29 cellular contexts compared by ENCODE assay signal in genomic region chr7:157635148-157635500, GRCh38.
"Had no signal": no experiment of that assay in that cellular context is flagged by ENCODE, and none has a peak within 500 bp of the region (broad histone marks: within the 10 kb centered on the region; RNA-seq: fewer than 3 reads in every experiment).

No MANE protein-coding gene starts in this region.

- H3K4me1 Mint-ChIP-seq: activated CD4-positive, alpha-beta T cell treated with anti-CD3 and anti-CD28 coated beads, Interleukin-2, amount 10 ng/mL, durations not matched to agents 24 days and 14 days had no signal

- H3K27me3 ChIP-seq: MG63, SJCRH30 had no signal

- H3K4me1 ChIP-seq: SJCRH30 had no signal

- H3K36me3 ChIP-seq: MG63 had no signal

- H3K27ac ChIP-seq: SJCRH30, SK-N-MC had no signal

- H3K4me3 ChIP-seq: MG63, SJCRH30, SK-N-MC had no signal

- H3K27ac Mint-ChIP-seq: activated CD4-positive, alpha-beta T cell treated with anti-CD3 and anti-CD28 coated beads, Interleukin-2, amount 10 ng/mL, durations not matched to agents 24 days and 14 days; activated CD8-positive, alpha-beta T cell treated with anti-CD3 and anti-CD28 coated beads for 36 hours; activated naive CD4-positive, alpha-beta T cell treated with anti-CD3 and anti-CD28 coated beads, Interleukin-2, amount 50 U/mL, for 24 hours; activated T-cell treated with anti-CD3 and anti-CD28 coated beads, Interleukin-2, amount 50 U/mL, for 24 hours; activated T-helper 2 cell treated with anti-CD3 and anti-CD28 coated beads, Interferon-gamma antibody, Interleukin-2, Interleukin-4, amounts not matched to agents 10 μg/mL and 5 μg/mL and 100 μg/mL, durations not matched to agents 14 hours and 24 hours and 36 hours; T-helper 1 cell treated with Interleukin-12 subunit alpha and Interleukin-12 subunit beta and Interleukin-4 antibody, amounts not matched to agents 30 μg/mL and 1 μg/mL, for 36 hours; T-helper 2 cell treated with Interferon-gamma antibody and Interleukin-4, amounts not matched to agents 5 μg/mL and 100 μg/mL, for 36 hours had no signal

- H3K4me3 Mint-ChIP-seq: activated CD4-positive, alpha-beta T cell treated with anti-CD3 and anti-CD28 coated beads, Interleukin-2, amount 10 ng/mL, durations not matched to agents 24 days and 14 days; activated CD8-positive, alpha-beta T cell treated with anti-CD3 and anti-CD28 coated beads for 36 hours; activated naive CD4-positive, alpha-beta T cell treated with anti-CD3 and anti-CD28 coated beads, Interleukin-2, amount 50 U/mL, for 24 hours; activated T-cell treated with anti-CD3 and anti-CD28 coated beads, Interleukin-2, amount 50 U/mL, for 24 hours; brain; T-helper 1 cell treated with Interleukin-12 subunit alpha and Interleukin-12 subunit beta and Interleukin-4 antibody, amounts not matched to agents 30 μg/mL and 1 μg/mL, for 36 hours; T-helper 2 cell treated with Interferon-gamma antibody and Interleukin-4, amounts not matched to agents 5 μg/mL and 100 μg/mL, for 36 hours had no signal

- ATAC-seq: activated CD8-positive, alpha-beta T cell treated with anti-CD3 and anti-CD28 coated beads for 36 hours had no signal

- DNase-seq: activated CD4-positive, alpha-beta T cell treated with anti-CD3 and anti-CD28 coated beads, Interleukin-2, amount 10 ng/mL, durations not matched to agents 24 days and 14 days; activated CD4-positive, alpha-beta T cell treated with anti-CD3 and anti-CD28 coated beads, Interleukin-2, amount 50 U/mL, for 4 hours; activated CD8-positive, alpha-beta T cell treated with anti-CD3 and anti-CD28 coated beads for 36 hours; activated gamma-delta T cell; activated naive CD4-positive, alpha-beta T cell treated with Interleukin-2 at 50 U/mL for 16 hours; activated T-cell treated with anti-CD3 and anti-CD28 coated beads, Interleukin-2, amount 50 U/mL, for 24 hours; anterior cingulate cortex; caudate nucleus; cerebellar nuclear complex; Kasumi-1; MG63; NCI-H1048; NCI-H146; NCI-H187; NCI-H2029 treated with DMSO at 0.1 percent for 48 hours; NCI-H2107; NCI-H2171; NCI-H510A; NCI-H526; NCI-H748 treated with DMSO at 0.1 percent for 48 hours; NK-92 treated with Interleukin-12 subunit alpha and Interleukin-12 subunit beta, amount 100 ng/mL, for 24 hours; SHP77; SJCRH30 had no signal
